In the genomic region with DNA sequence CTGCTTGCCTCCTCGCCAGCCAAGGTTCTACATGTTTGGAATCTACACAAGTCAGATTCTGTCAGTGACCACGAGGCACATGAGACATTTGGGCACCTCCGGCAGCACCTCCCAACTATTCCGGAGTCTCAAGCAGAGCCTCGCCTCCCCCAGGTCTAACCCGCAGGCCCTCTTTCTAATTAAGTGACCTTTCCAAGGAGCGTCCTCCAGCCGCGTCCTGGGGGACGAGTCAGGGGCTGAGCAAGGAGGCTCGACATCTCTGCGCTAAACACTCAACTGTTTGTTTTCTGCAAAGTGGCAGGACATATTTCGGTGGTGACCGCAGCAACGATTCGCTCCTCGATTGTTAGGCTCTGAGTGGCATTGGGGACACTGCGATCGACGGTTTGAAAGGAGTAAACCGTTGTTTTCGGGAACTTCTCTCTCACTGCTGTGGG, we compare ENCODE assay signal across 8 cellular contexts. TPM values are rescaled to one million over a fixed set of nuclear protein-coding genes. Genes with fewer than 3 reads are reported as not detected.
A peak's percentile ranks its signal among the peaks of the same experiment; 100 is the strongest.
DNase-seq lines count a peak whose midpoint lies in the region; ATAC-seq and TF ChIP-seq lines count a peak whose summit lies in the region.

No MANE protein-coding gene starts in this region.

- DNase-seq in activated naive CD4-positive, alpha-beta T cell treated with anti-CD3 and anti-CD28 coated beads for 36 hours, result no peak
- DNase-seq in activated naive CD4-positive, alpha-beta T cell treated with anti-CD3 and anti-CD28 coated beads, Interleukin-2, amount 50 U/mL, for 16 hours, result no peak
- DNase-seq in glomerular visceral epithelial cell (ENCODE audit: extremely low spot score), result peak; percentile 7
- DNase-seq in ovary, result peak in 3 of 5 donors; percentile 21 to 47 (median 29)
- DNase-seq in activated effector memory CD4-positive, alpha-beta T cell treated with anti-CD3 and anti-CD28 coated beads, Interleukin-2, amount 50 U/mL, for 16 hours, result no peak
- no peak for DNase-seq in amniotic stem cell (lab: John Stamatoyannopoulos, UW)

- peak overlapping the region; percentile 91 for H3K4me3 ChIP-seq in ovary

- no peak for ATAC-seq in GM18520 (IDR thresholded peaks at IDR 0.05; ENCODE audit: unreplicated experiment)

- no peaks in the 10 kb centered on the region for H3K9me3 Mint-ChIP-seq in activated naive CD4-positive, alpha-beta T cell treated with anti-CD3 and anti-CD28 coated beads for 36 hours

- H3K36me3 ChIP-seq in ovary, result no peaks in the 10 kb centered on the region

- H3K36me3 Mint-ChIP-seq in activated naive CD4-positive, alpha-beta T cell treated with anti-CD3 and anti-CD28 coated beads for 36 hours (ENCODE audit: low read depth), result no peaks in the 10 kb centered on the region

- no peak for TF ChIP-seq EP300 in ovary (IDR thresholded peaks at IDR 0.05)

- H3K4me1 ChIP-seq in ovary (ENCODE audit: insufficient read depth), result peaks cover 2% of the 10 kb centered on the region

- 1 to 2% (median 1%) methylated on average over 22 of the region's 22 CpGs for WGBS in ovary, 3 donors

- no peaks in the 10 kb centered on the region for H3K27me3 ChIP-seq in ovary

- H3K27ac Mint-ChIP-seq in activated naive CD4-positive, alpha-beta T cell treated with anti-CD3 and anti-CD28 coated beads for 36 hours, result no peak overlapping the region

- peak overlapping the region; percentile 44; the same call in 1 of the 2 replicates for H3K27ac ChIP-seq in VCaP
- H3K27ac ChIP-seq in ovary, result peak overlapping the region; percentile 38 to 73

- intact Hi-C loops in activated naive CD4-positive, alpha-beta T cell treated with anti-CD3 and anti-CD28 coated beads for 36 hours (cut with micrococcal nuclease), result no loop called here
- intact Hi-C loops in ovary (cut with DNase I), result no loop called here

- peaks cover 51% of the 10 kb centered on the region for H3K27me3 Mint-ChIP-seq in activated naive CD4-positive, alpha-beta T cell treated with anti-CD3 and anti-CD28 coated beads for 36 hours (ENCODE audit: low read depth)

- peak overlapping the region; percentile 70 for H3K4me3 Mint-ChIP-seq in activated naive CD4-positive, alpha-beta T cell treated with anti-CD3 and anti-CD28 coated beads for 36 hours

- CTCF ChIA-PET in activated naive CD4-positive, alpha-beta T cell treated with anti-CD3 and anti-CD28 coated beads for 36 hours (lab: Charles Lee), result no interaction called here

- H3K4me1 Mint-ChIP-seq in activated naive CD4-positive, alpha-beta T cell treated with anti-CD3 and anti-CD28 coated beads for 36 hours (ENCODE audit: low read depth), result peaks cover 11% of the 10 kb centered on the region

- H3K9me3 ChIP-seq in ovary, result no peaks in the 10 kb centered on the region

- TF ChIP-seq CTCF in VCaP (conservative IDR thresholded peaks at IDR 0.05), result no peak
- TF ChIP-seq CTCF in ovary (IDR thresholded peaks at IDR 0.05), result no peak

- TF ChIP-seq POLR2A in ovary (IDR thresholded peaks at IDR 0.05), result no peak

RNA-seq across cellular contexts. Expression of gene ARMH4, which starts 0.7 kb away (rescaled TPM):
- under 1 TPM in 1 of 2 experiments, not detected in 1; 0.43 TPM for total RNA-seq in activated naive CD4-positive, alpha-beta T cell treated with anti-CD3 and anti-CD28 coated beads for 36 hours
- total RNA-seq in ovary, result 10 to 100 TPM in 5 of 7 donors, 1 to 10 TPM in 2; 6.3 to 22.5 (median 17.8) TPM
- 10 to 100 TPM in 1 of 2 donors, 1 to 10 TPM in 1; 4.6 to 14.2 TPM for polyA plus RNA-seq in ovary

RNA-seq across cellular contexts. Expression of gene ACTR10, which starts 48.7 kb away (rescaled TPM):
- 10 to 100 TPM; 29.5 to 29.7 TPM for total RNA-seq in activated naive CD4-positive, alpha-beta T cell treated with anti-CD3 and anti-CD28 coated beads for 36 hours
- 10 to 100 TPM; 54.1 to 87.3 (median 71.2) TPM for total RNA-seq in ovary
- 100 to 1,000 TPM in 1 of 2 donors, 10 to 100 TPM in 1; 80.1 to 105 TPM for polyA plus RNA-seq in ovary

Comparison
In these comparisons a context has a peak if more than half of its experiments do, and no peak if none do; other contexts are left out.
1. DNase-seq: peak in glomerular visceral epithelial cell (single experiment) and ovary (3 of 5); none in activated naive CD4-positive, alpha-beta T cell treated with anti-CD3 and anti-CD28 coated beads for 36 hours (single experiment), activated naive CD4-positive, alpha-beta T cell treated with anti-CD3 and anti-CD28 coated beads, Interleukin-2, amount 50 U/mL, for 16 hours (single experiment), activated effector memory CD4-positive, alpha-beta T cell treated with anti-CD3 and anti-CD28 coated beads, Interleukin-2, amount 50 U/mL, for 16 hours (single experiment) and amniotic stem cell (single experiment).
2. RNA of gene ARMH4, which starts 0.7 kb away (total RNA-seq): 6.3 to 22.5 TPM in ovary; 0.43 TPM in activated naive CD4-positive, alpha-beta T cell treated with anti-CD3 and anti-CD28 coated beads for 36 hours; every median in the first group is over 4 times any median in the second.